7 cellular contexts compared by ENCODE assay signal in genomic region chr5:149863176-149863575, GRCh38.
"Had no signal": no experiment of that assay in that cellular context is flagged by ENCODE, and none has a peak within 500 bp of the region (broad histone marks: within the 10 kb centered on the region; RNA-seq: fewer than 3 reads in every experiment).

No MANE protein-coding gene starts in this region.

- FAIRE-seq: HTR-8/SVneo had no signal

- H3K4me2 ChIP-seq: GM23338 had no signal

- ATAC-seq: GM23338, HCT116 had no signal

- H3K4me3 Mint-ChIP-seq: GM23338, HFFc6 had no signal

- H3K36me3 ChIP-seq: HAP-1 had no signal

- H3K4me1 ChIP-seq: HAP-1 had no signal

- H3K27ac Mint-ChIP-seq: GM23338, HFFc6 had no signal

- H3K9me3 Mint-ChIP-seq: GM23338 had no signal

- H2AFZ ChIP-seq: GM23338 had no signal

- H3K4me3 ChIP-seq: GM23338, HAP-1 had no signal

- DNase-seq: H7, HFFc6, IMR-90 had no signal

- H3K9me3 ChIP-seq: HAP-1 had no signal
